ENCODE assay signal across 8 cellular contexts in genomic region chr19:40875526-40875951, GRCh38. TPM values are rescaled to one million over a fixed set of nuclear protein-coding genes. Genes with fewer than 3 reads are reported as not detected.
DNase-seq lines count a peak whose midpoint lies in the region; ATAC-seq and TF ChIP-seq lines count a peak whose summit lies in the region.
"Not testable (repeated sequence)": the region's sequence is repeated elsewhere in the genome, so short reads cannot be mapped to it uniquely, and the experiment has no call there.

No MANE protein-coding gene starts in this region.

- H3K27me3 ChIP-seq in A673 (replicated peaks; ENCODE audit: insufficient read depth, low read depth, low read length, poor library complexity): not testable (repeated sequence)

- not testable (repeated sequence) for H3K9me3 ChIP-seq in A673 (ENCODE audit: low read depth, low read length, poor library complexity, severe bottlenecking)

- not testable (repeated sequence) for H3K36me3 Mint-ChIP-seq in naive thymus-derived CD8-positive, alpha-beta T cell

- intact Hi-C loops in A673 (cut with micrococcal nuclease; ENCODE audit: unreplicated experiment); head of caudate nucleus (cut with DNase I): not testable (repeated sequence)

- peak overlapping the region; percentile 59 to 89 (median 80) for H3K4me3 Mint-ChIP-seq in naive thymus-derived CD8-positive, alpha-beta T cell

- H3K4me1 Mint-ChIP-seq in naive thymus-derived CD8-positive, alpha-beta T cell: peaks cover 12 to 20% (median 16%) of the 10 kb centered on the region in 4 donors

- not testable (repeated sequence) for BruUV-seq in A673 (replicated peaks; lab: Mats Ljungman, UMichigan)

- CTCF ChIA-PET in A673 (lab: Charles Lee): not testable (repeated sequence)

- H3K27ac Mint-ChIP-seq in naive thymus-derived CD8-positive, alpha-beta T cell: peak overlapping the region; percentile 74 to 97 (median 90)

- ATAC-seq in naive thymus-derived CD8-positive, alpha-beta T cell: peak; percentile 94

- not testable (repeated sequence) for H3K4me3 ChIP-seq in A673 (ENCODE audit: low read depth, low read length, poor library complexity, severe bottlenecking)

- peaks cover 10 to 42% (median 28%) of the 10 kb centered on the region in 5 donors for H3K27me3 Mint-ChIP-seq in naive thymus-derived CD8-positive, alpha-beta T cell

- H3K9me3 Mint-ChIP-seq in naive thymus-derived CD8-positive, alpha-beta T cell: not testable (repeated sequence)

- not testable (repeated sequence) for H3K27ac ChIP-seq in A673 (ENCODE audit: low read depth, low read length, poor library complexity, severe bottlenecking)

- POLR2A ChIA-PET in A673 (lab: Charles Lee; ENCODE audit: low non-redundant PET): not testable (repeated sequence)
- POLR2A ChIA-PET in naive thymus-derived CD8-positive, alpha-beta T cell (lab: Charles Lee): interaction anchor here (1.2 to 1.6 kb wide), 2 partner anchors 32 to 96 kb away, joined by 5 to 6 read pairs; no protein-coding TSS in a partner anchor

- not testable (repeated sequence) for H3K4me1 ChIP-seq in A673 (ENCODE audit: insufficient read depth, low read length, poor library complexity, severe bottlenecking)

- not testable (repeated sequence) for H3K36me3 ChIP-seq in A673 (ENCODE audit: insufficient read depth, low read length, poor library complexity, severe bottlenecking)

- peak; percentile 30 for DNase-seq in A673 (ENCODE audit: low spot score)
- DNase-seq in GM20000 (ENCODE audit: low spot score): peak; percentile 40
- DNase-seq in OCI-M1 (lab: John Stamatoyannopoulos, UW): peak; percentile 92
- DNase-seq in activated CD4-positive, alpha-beta T cell treated with anti-CD3 and anti-CD28 coated beads, Interleukin-2, amount 50 U/mL, for 1 hour: peak; percentile 85
- peak; percentile 89 for DNase-seq in activated naive CD4-positive, alpha-beta T cell treated with Interleukin-2 at 50 U/mL for 16 hours
- DNase-seq in head of caudate nucleus: peak in 23 of 42 donors; percentile 2 to 64 (median 23)
- peak; percentile 79 to 96 (median 92) for DNase-seq in naive thymus-derived CD8-positive, alpha-beta T cell
- peak; percentile 56 for DNase-seq in stimulated activated CD8-positive, alpha-beta memory T cell treated with anti-CD3 and anti-CD28 coated beads, Interleukin-12 subunit alpha, Interleukin-12 subunit beta, amount 100 ng/mL, for 24 hours (ENCODE audit: extremely low read depth)

- not testable (repeated sequence) for TF ChIP-seq CTCF in A673 (conservative IDR thresholded peaks at IDR 0.05; ENCODE audit: low read depth, low read length); GM20000 (IDR thresholded peaks at IDR 0.05; ENCODE audit: extremely low read depth, missing control alignments)

RNA-seq across cellular contexts. Expression of gene CYP2A7, which starts 6.5 kb away (rescaled TPM):
- not detected in 2 replicates for total RNA-seq in A673 (2021)
- not detected for total RNA-seq in naive thymus-derived CD8-positive, alpha-beta T cell
- not detected for polyA plus RNA-seq in naive thymus-derived CD8-positive, alpha-beta T cell

RNA-seq across cellular contexts. Expression of gene CYP2A6, which starts 25.3 kb away (rescaled TPM):
- total RNA-seq in A673 (2021): not detected in 2 replicates
- total RNA-seq in naive thymus-derived CD8-positive, alpha-beta T cell: not detected
- polyA plus RNA-seq in naive thymus-derived CD8-positive, alpha-beta T cell: not detected

Comparison
In these comparisons a context has a peak if more than half of its experiments do, and no peak if none do; other contexts are left out.
1. DNase-seq: peak in every context shown above with its lines; median percentile 92 in OCI-M1; 92 in naive thymus-derived CD8-positive, alpha-beta T cell; 89 in activated naive CD4-positive, alpha-beta T cell treated with Interleukin-2 at 50 U/mL for 16 hours; 85 in activated CD4-positive, alpha-beta T cell treated with anti-CD3 and anti-CD28 coated beads, Interleukin-2, amount 50 U/mL, for 1 hour; 56 in stimulated activated CD8-positive, alpha-beta memory T cell treated with anti-CD3 and anti-CD28 coated beads, Interleukin-12 subunit alpha, Interleukin-12 subunit beta, amount 100 ng/mL, for 24 hours; 40 in GM20000; 30 in A673; 23 in head of caudate nucleus.